ENCODE assay signal across 8 cellular contexts in the genomic region with DNA sequence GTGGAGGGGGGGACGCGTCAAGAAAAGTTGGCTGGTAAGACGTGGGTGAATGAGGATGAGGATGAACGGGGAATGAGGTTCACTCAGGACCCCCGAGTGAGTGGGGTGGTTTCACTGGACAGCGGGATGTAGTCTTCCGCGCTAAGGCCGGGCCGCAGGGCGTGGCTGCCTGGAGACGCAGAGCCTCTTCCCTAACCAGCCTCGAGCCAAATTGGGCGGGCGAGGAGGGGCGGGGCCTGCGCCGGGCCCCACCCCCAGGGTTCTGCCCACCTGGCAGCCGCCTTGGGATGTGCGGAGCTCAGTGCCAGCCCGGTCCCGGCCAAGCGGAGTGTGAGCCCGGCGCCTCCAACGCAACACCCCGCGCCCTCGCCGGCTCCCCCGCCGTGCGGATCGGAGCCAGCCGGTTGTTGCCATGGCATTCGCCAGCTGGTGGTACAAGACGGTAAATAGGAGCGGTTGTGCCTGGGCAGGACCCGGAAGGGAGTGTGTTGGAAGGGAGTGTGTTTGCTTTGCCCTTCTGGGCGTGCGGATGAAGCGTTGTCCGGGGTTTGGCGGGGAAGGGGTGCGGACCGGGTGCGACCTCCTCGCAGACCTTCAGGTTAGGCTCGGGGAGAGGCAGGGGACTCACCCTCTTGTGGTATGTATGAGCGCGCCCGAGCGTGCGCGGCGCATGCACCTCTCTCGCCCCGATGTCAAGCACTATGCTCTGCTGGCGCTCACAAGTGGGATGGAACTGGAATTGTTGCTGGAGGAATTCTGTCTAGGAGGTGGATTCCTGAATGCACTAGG. TPM values are rescaled to one million over a fixed set of nuclear protein-coding genes. Genes with fewer than 3 reads are reported as not detected.
DNase-seq lines count a peak whose midpoint lies in the region; ATAC-seq and TF ChIP-seq lines count a peak whose summit lies in the region.

No MANE protein-coding gene starts in this region.

- H3K4me3 ChIP-seq in astrocyte of the cerebellum (ENCODE audit: low read depth, low read length) (peak overlapping the region; percentile 93), hepatocyte (peak overlapping the region; percentile 95), retinal pigment epithelial cell (ENCODE audit: low read length) (peak overlapping the region; percentile 85)

- WGBS in hepatocyte (ENCODE audit: low lambda C conversion rate, missing lambda C conversion rate): under 1% methylated on average over 52 of the region's 59 CpGs

- TF ChIP-seq CTCF in GM13976 (IDR thresholded peaks at IDR 0.05; ENCODE audit: borderline replicate concordance, control extremely low read depth, extremely low read depth, insufficient read depth, missing control alignments) (no peak), astrocyte of the cerebellum (IDR thresholded peaks at IDR 0.05; ENCODE audit: low read depth, low read length, missing control alignments) (peak; percentile 5), hepatocyte (IDR thresholded peaks at IDR 0.05; ENCODE audit: poor library complexity) (no peak), retinal pigment epithelial cell (conservative IDR thresholded peaks at IDR 0.05; ENCODE audit: low read depth, low read length) (no peak)

- H4K20me1 ChIP-seq in hepatocyte (ENCODE audit: insufficient read depth, poor library complexity, severe bottlenecking): no peaks in the 10 kb centered on the region

- in situ Hi-C loops in GM13976 (cut with MboI; ENCODE audit: low sequenced_read_pairs, unreplicated experiment) (no loop called here), astrocyte of the cerebellum (cut with HindIII; ENCODE audit: low sequenced_read_pairs) (no loop called here)

- peaks cover 44% of the 10 kb centered on the region for H3K79me2 ChIP-seq in hepatocyte

- no peaks in the 10 kb centered on the region for H3K36me3 ChIP-seq in hepatocyte (replicated peaks; ENCODE audit: insufficient read depth, low read depth)

- DNase-seq in GM13976 (ENCODE audit: low spot score) (peak; percentile 95), NCI-H1105 treated with DMSO at 0.1 percent for 48 hours (lab: John Stamatoyannopoulos, UW) (peak; percentile 65), T-helper 22 cell (ENCODE audit: low read depth) (peak; percentile 77), astrocyte of the cerebellum (ENCODE audit: low read depth) (peak; percentile 64), hepatocyte (ENCODE audit: low spot score) (peak; percentile 89), retinal pigment epithelial cell (ENCODE audit: low read depth) (no peak), OCI-M1 (lab: John Stamatoyannopoulos, UW) (no peak)

- no peaks in the 10 kb centered on the region for H3K27me3 ChIP-seq in hepatocyte

- H2AFZ ChIP-seq in hepatocyte: peak overlapping the region; percentile 65

- H3K9me3 ChIP-seq in hepatocyte (ENCODE audit: low read depth): no peaks in the 10 kb centered on the region

- peak; percentile 84 for ATAC-seq in HG02642 (IDR thresholded peaks at IDR 0.05; ENCODE audit: poor library complexity, unreplicated experiment)

- peak overlapping the region; percentile 94 for H3K27ac ChIP-seq in hepatocyte

- peaks cover 24% of the 10 kb centered on the region for H3K4me1 ChIP-seq in hepatocyte (ENCODE audit: insufficient read depth)

- peak overlapping the region; percentile 90 for H3K4me2 ChIP-seq in hepatocyte

- H3K9me2 ChIP-seq in hepatocyte (replicated peaks; ENCODE audit: insufficient read depth): no peaks in the 10 kb centered on the region

RNA-seq across cellular contexts. Expression of gene CAST, which starts 0.7 kb away (rescaled TPM):
- 177 and 195 TPM in 2 replicates for total RNA-seq in hepatocyte
- 140 and 169 TPM in 2 replicates for polyA plus RNA-seq in hepatocyte

Comparison
In these comparisons a context has a peak if more than half of its experiments do, and no peak if none do; other contexts are left out.
1. DNase-seq: peak in GM13976 (single experiment), NCI-H1105 treated with DMSO at 0.1 percent for 48 hours (single experiment), T-helper 22 cell (single experiment), astrocyte of the cerebellum (single experiment) and hepatocyte (single experiment); none in retinal pigment epithelial cell (single experiment) and OCI-M1 (single experiment).
2. Peak in every context shown above with its lines, with median percentiles within 50 percentile points of each other: H3K4me3 ChIP-seq.